In the genomic region with DNA sequence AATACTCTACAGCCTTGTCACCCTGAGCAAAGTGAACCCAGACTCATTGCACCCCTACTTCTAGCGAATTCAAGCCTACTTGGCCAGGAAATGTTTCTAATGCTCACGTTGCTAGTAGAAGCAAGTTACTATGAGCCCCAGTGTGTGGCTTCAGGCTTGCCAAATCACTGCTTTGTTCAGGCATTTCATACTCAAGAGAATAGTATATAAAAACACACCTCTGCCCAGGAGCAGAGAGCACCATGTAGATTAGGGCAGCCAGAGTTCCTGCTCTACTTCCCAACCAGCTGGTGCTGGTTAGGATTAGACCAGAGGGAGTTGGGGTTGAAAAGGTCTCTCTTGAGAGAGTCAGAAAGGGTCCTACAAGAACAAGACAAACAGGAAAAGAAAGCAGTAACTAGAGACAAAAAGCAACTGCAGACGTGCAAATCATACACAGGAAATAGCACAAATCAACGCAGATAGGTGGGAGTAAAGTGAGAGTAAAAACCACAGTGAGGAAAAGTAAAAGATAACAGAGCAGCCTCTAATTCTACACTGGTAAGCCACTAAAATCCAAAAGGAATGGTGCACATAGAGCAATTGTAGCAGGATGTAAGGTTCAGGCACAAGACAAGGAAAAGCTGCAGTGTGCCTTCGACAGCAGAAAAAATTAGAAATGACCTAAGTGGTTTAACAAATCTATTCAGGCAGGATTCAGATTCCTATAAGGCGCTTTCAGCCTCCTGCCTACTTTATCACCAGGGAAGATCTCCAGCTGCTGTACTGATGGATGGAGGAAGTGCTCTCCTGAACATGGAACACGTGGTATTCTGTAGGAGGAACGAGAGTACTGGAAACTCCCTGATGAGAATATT, we compare ENCODE assay signal across 8 cellular contexts. TPM values are rescaled to one million over a fixed set of nuclear protein-coding genes. Genes with fewer than 3 reads are reported as not detected.
DNase-seq lines count a peak whose midpoint lies in the region; ATAC-seq and TF ChIP-seq lines count a peak whose summit lies in the region.

No MANE protein-coding gene starts in this region.

- TF ChIP-seq POLR2A in esophagus squamous epithelium (IDR thresholded peaks at IDR 0.05): no peak

- no peaks in the 10 kb centered on the region for H3K36me3 ChIP-seq in esophagus squamous epithelium
- no peaks in the 10 kb centered on the region for H3K36me3 ChIP-seq in GM23248 (ENCODE audit: low read depth)

- no peak overlapping the region for H2AFZ ChIP-seq in GM23248

- H3K27me3 ChIP-seq in CD4-positive, alpha-beta T cell (ENCODE audit: control insufficient read depth, insufficient read depth, low read length): no peaks in the 10 kb centered on the region
- H3K27me3 ChIP-seq in esophagus squamous epithelium (no peaks in the 10 kb centered on the region), GM23248 (replicated peaks; ENCODE audit: insufficient read depth) (no peaks in the 10 kb centered on the region; the same call in 1 of the 2 replicates)

- no peaks in the 10 kb centered on the region for H3K27me3 Mint-ChIP-seq in CD4-positive, alpha-beta T cell
- H3K27me3 Mint-ChIP-seq in activated naive CD8-positive, alpha-beta T cell treated with anti-CD3 and anti-CD28 coated beads, Interleukin-2, amount 10 ng/mL, durations not matched to agents 7 days and 5 days: no peaks in the 10 kb centered on the region
- no peaks in the 10 kb centered on the region for H3K27me3 Mint-ChIP-seq in stimulated activated naive CD8-positive, alpha-beta T cell treated with anti-CD3 and anti-CD28 coated beads, Interleukin-15, Interleukin-2, amounts not matched to agents 100 ng/mL and 50 ng/mL, for 24 hours

- H3K27ac ChIP-seq in CD4-positive, alpha-beta T cell (ENCODE audit: low read depth, low read length): peak overlapping the region; percentile 66
- H3K27ac ChIP-seq in esophagus squamous epithelium (no peak overlapping the region), GM23248 (no peak overlapping the region)

- no peaks in the 10 kb centered on the region for H3F3A ChIP-seq in GM23248 (ENCODE audit: insufficient read depth)

- DNase-seq in CD4-positive, alpha-beta T cell: peak in 6 of 10 experiments; percentile 1 to 15 (median 6)
- DNase-seq in activated naive CD8-positive, alpha-beta T cell treated with anti-CD3 and anti-CD28 coated beads, Interleukin-2, amount 10 ng/mL, durations not matched to agents 7 days and 5 days: peak; percentile 35
- DNase-seq in GM19238 (ENCODE audit: insufficient read length, low spot score) (no peak), esophagus squamous epithelium (lab: John Stamatoyannopoulos, UW) (no peak), GM23248 (no peak)

- peaks cover 86% of the 10 kb centered on the region for H3K4me1 Mint-ChIP-seq in CD4-positive, alpha-beta T cell (ENCODE audit: low read depth)
- H3K4me1 Mint-ChIP-seq in activated naive CD8-positive, alpha-beta T cell treated with anti-CD3 and anti-CD28 coated beads, Interleukin-2, amount 10 ng/mL, durations not matched to agents 7 days and 5 days: peaks cover 39% of the 10 kb centered on the region
- H3K4me1 Mint-ChIP-seq in stimulated activated naive CD8-positive, alpha-beta T cell treated with anti-CD3 and anti-CD28 coated beads, Interleukin-15, Interleukin-2, amounts not matched to agents 100 ng/mL and 50 ng/mL, for 24 hours (ENCODE audit: low read depth): peaks cover 83% of the 10 kb centered on the region

- peaks cover 4% of the 10 kb centered on the region for H3K9me3 Mint-ChIP-seq in CD4-positive, alpha-beta T cell
- H3K9me3 Mint-ChIP-seq in activated naive CD8-positive, alpha-beta T cell treated with anti-CD3 and anti-CD28 coated beads, Interleukin-2, amount 10 ng/mL, durations not matched to agents 7 days and 5 days: peaks cover 15% of the 10 kb centered on the region
- peaks cover 23% of the 10 kb centered on the region for H3K9me3 Mint-ChIP-seq in stimulated activated naive CD8-positive, alpha-beta T cell treated with anti-CD3 and anti-CD28 coated beads, Interleukin-15, Interleukin-2, amounts not matched to agents 100 ng/mL and 50 ng/mL, for 24 hours

- no peak overlapping the region for H3K9ac ChIP-seq in GM23248

- H3K4me3 ChIP-seq in esophagus squamous epithelium (no peak overlapping the region), GM23248 (no peak overlapping the region)

- no peaks in the 10 kb centered on the region for H3K79me2 ChIP-seq in GM23248 (ENCODE audit: insufficient read depth)

- intact Hi-C loops in CD4-positive, alpha-beta T cell (cut with DNase I, micrococcal nuclease): loop anchor here in 1 of 2 experiments (2.0 kb wide), 1 partner anchor 42 kb away; no protein-coding TSS in a partner anchor
- intact Hi-C loops in esophagus squamous epithelium (cut with DNase I): no loop called here

- 36 to 45% methylated on average over 7 to 8 of the region's 8 CpGs for WGBS in esophagus squamous epithelium, 2 donors
- 37 to 42% methylated on average over 8 of the region's 8 CpGs for WGBS in GM23248 (ENCODE audit: low coverage in 1 of 2, low lambda C conversion rate in 2 of 2, missing lambda C conversion rate in 2 of 2), 2 experiments

- TF ChIP-seq CTCF in CD4-positive, alpha-beta T cell (IDR thresholded peaks at IDR 0.05): no peak
- TF ChIP-seq CTCF in esophagus squamous epithelium (IDR thresholded peaks at IDR 0.05): no peak

- peak overlapping the region; percentile 66 for H3K4me3 Mint-ChIP-seq in CD4-positive, alpha-beta T cell
- H3K4me3 Mint-ChIP-seq in activated naive CD8-positive, alpha-beta T cell treated with anti-CD3 and anti-CD28 coated beads, Interleukin-2, amount 10 ng/mL, durations not matched to agents 7 days and 5 days: peak overlapping the region; percentile 60
- H3K4me3 Mint-ChIP-seq in stimulated activated naive CD8-positive, alpha-beta T cell treated with anti-CD3 and anti-CD28 coated beads, Interleukin-15, Interleukin-2, amounts not matched to agents 100 ng/mL and 50 ng/mL, for 24 hours: peak overlapping the region; percentile 58

- H3K4me1 ChIP-seq in esophagus squamous epithelium (peaks cover 0 to 18% (median 3%) of the 10 kb centered on the region in 3 donors), GM23248 (ENCODE audit: insufficient read depth) (no peaks in the 10 kb centered on the region)

- no peaks in the 10 kb centered on the region for H3K9me3 ChIP-seq in CD4-positive, alpha-beta T cell (ENCODE audit: control insufficient read depth, low read length)
- H3K9me3 ChIP-seq in esophagus squamous epithelium (no peaks in the 10 kb centered on the region), GM23248 (ENCODE audit: low read depth) (no peaks in the 10 kb centered on the region)

- H3K27ac Mint-ChIP-seq in CD4-positive, alpha-beta T cell: peak overlapping the region; percentile 92
- peak overlapping the region; percentile 98 for H3K27ac Mint-ChIP-seq in activated naive CD8-positive, alpha-beta T cell treated with anti-CD3 and anti-CD28 coated beads, Interleukin-2, amount 10 ng/mL, durations not matched to agents 7 days and 5 days
- H3K27ac Mint-ChIP-seq in stimulated activated naive CD8-positive, alpha-beta T cell treated with anti-CD3 and anti-CD28 coated beads, Interleukin-15, Interleukin-2, amounts not matched to agents 100 ng/mL and 50 ng/mL, for 24 hours: peak overlapping the region; percentile 84

- POLR2A ChIA-PET in CD4-positive, alpha-beta T cell (lab: Charles Lee): interaction anchor here (0.6 to 2.2 kb wide), 6 partner anchors 41 to 993 kb away, joined by 3 to 12 read pairs (median 4); a partner anchor contains a TSS
- POLR2A ChIA-PET in activated naive CD8-positive, alpha-beta T cell treated with anti-CD3 and anti-CD28 coated beads, Interleukin-2, amount 10 ng/mL, durations not matched to agents 7 days and 5 days (lab: Charles Lee): interaction anchor here (1.0 to 1.4 kb wide), 3 partner anchors 28 to 50 kb away, joined by 3 to 6 read pairs (median 5); a partner anchor contains a TSS

- in situ Hi-C loops in GM23248 (cut with MboI): no loop called here

- peak; percentile 87 for ATAC-seq in CD4-positive, alpha-beta T cell (ENCODE audit: poor library complexity)
- ATAC-seq in GM19043 (IDR thresholded peaks at IDR 0.05; ENCODE audit: low read depth, unreplicated experiment) (peak; percentile 68), HG03442 (IDR thresholded peaks at IDR 0.05; ENCODE audit: unreplicated experiment) (peak; percentile 66)
- ATAC-seq in activated naive CD8-positive, alpha-beta T cell treated with anti-CD3 and anti-CD28 coated beads, Interleukin-2, amount 10 ng/mL, durations not matched to agents 7 days and 5 days (ENCODE audit: low read depth): peak; percentile 83

- H3K9me2 ChIP-seq in GM23248 (ENCODE audit: insufficient read depth): no peaks in the 10 kb centered on the region

- no peaks in the 10 kb centered on the region for H3K36me3 Mint-ChIP-seq in CD4-positive, alpha-beta T cell (ENCODE audit: low read depth)
- H3K36me3 Mint-ChIP-seq in activated naive CD8-positive, alpha-beta T cell treated with anti-CD3 and anti-CD28 coated beads, Interleukin-2, amount 10 ng/mL, durations not matched to agents 7 days and 5 days: peaks cover 34% of the 10 kb centered on the region
- peaks cover 25% of the 10 kb centered on the region for H3K36me3 Mint-ChIP-seq in stimulated activated naive CD8-positive, alpha-beta T cell treated with anti-CD3 and anti-CD28 coated beads, Interleukin-15, Interleukin-2, amounts not matched to agents 100 ng/mL and 50 ng/mL, for 24 hours (ENCODE audit: low read depth)

- no peak overlapping the region for H3K4me2 ChIP-seq in GM23248 (ENCODE audit: unreplicated experiment)

- CTCF ChIA-PET in CD4-positive, alpha-beta T cell (lab: Charles Lee): no interaction called here

- H4K20me1 ChIP-seq in GM23248 (ENCODE audit: insufficient read depth): no peaks in the 10 kb centered on the region

RNA-seq across cellular contexts. Expression of a gene that starts 49.6 kb away (rescaled TPM):
- total RNA-seq in CD4-positive, alpha-beta T cell: 10 to 100 TPM; 78.4 to 81.8 TPM
- 100 to 1,000 TPM; 161 to 171 TPM for total RNA-seq in activated naive CD8-positive, alpha-beta T cell treated with anti-CD3 and anti-CD28 coated beads, Interleukin-2, amount 10 ng/mL, durations not matched to agents 7 days and 5 days
- total RNA-seq in esophagus squamous epithelium: 10 to 100 TPM; 14.0 to 43.1 (median 26.4) TPM
- 34.5 and 40.0 TPM in 2 replicates for total RNA-seq in GM23248 (2014; rRNA removed; shearing (Covaris generic))
- 37.0 and 38.2 TPM in 2 replicates for polyA plus RNA-seq in GM23248 (2016; fragmentation: Nextera tagmentation; extraction: Ambion mirVana)

Comparison
In these comparisons a context has a peak if more than half of its experiments do, and no peak if none do; other contexts are left out.
1. DNase-seq: peak in CD4-positive, alpha-beta T cell (6 of 10) and activated naive CD8-positive, alpha-beta T cell treated with anti-CD3 and anti-CD28 coated beads, Interleukin-2, amount 10 ng/mL, durations not matched to agents 7 days and 5 days (single experiment); none in GM19238 (single experiment), esophagus squamous epithelium (single experiment) and GM23248 (single experiment).
2. Peak in every context shown above with its lines, with median percentiles within 50 percentile points of each other: ATAC-seq, H3K27ac Mint-ChIP-seq and H3K4me3 Mint-ChIP-seq.